8 cellular contexts compared by ENCODE assay signal in genomic region chr15:91989821-91990220, GRCh38.
"Had no signal": no experiment of that assay in that cellular context is flagged by ENCODE, and none has a peak within 500 bp of the region (broad histone marks: within the 10 kb centered on the region; RNA-seq: fewer than 3 reads in every experiment).

No MANE protein-coding gene starts in this region.

- H3K4me3 ChIP-seq: K562 had no signal

- H3K27ac ChIP-seq: HL-60 had no signal

- ATAC-seq: HepG2, K562 had no signal

- DNase-seq: IMR-90, KBM-7, KG1 had no signal

- H3K4me3 Mint-ChIP-seq: IgD-negative memory B cell had no signal

- FAIRE-seq: HepG2, HTR-8/SVneo, K562 had no signal

- H3K27ac Mint-ChIP-seq: IgD-negative memory B cell had no signal

- H3K27me3 Mint-ChIP-seq: IgD-negative memory B cell had no signal
